Comparison of ENCODE assay signal across 13 cellular contexts in the genomic region with DNA sequence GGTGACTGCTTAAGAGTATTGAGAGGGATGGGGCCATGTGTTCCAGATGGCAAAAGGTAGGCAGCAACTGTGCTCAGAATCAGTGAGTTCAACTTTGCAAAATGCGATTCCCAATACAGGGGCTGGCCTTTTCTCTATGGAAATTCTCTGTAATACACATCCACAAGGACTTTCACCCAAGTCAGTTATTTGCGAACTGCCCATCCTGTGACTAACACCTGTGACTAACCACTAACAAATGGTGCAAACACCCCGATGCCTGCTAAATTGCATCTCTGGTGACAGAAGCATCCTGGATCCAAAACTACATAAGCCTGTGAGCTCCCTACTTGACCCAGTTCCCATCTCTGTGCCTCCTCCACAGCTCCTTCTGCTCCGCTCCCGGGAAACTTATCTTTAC. TPM values are rescaled to one million over a fixed set of nuclear protein-coding genes. Genes with fewer than 3 reads are reported as not detected.
DNase-seq lines count a peak whose midpoint lies in the region; ATAC-seq, FAIRE-seq and TF ChIP-seq lines count a peak whose summit lies in the region.
"Had no signal": no experiment of that assay in that cellular context is flagged by ENCODE, and none has a peak within 500 bp of the region (broad histone marks: within the 10 kb centered on the region; RNA-seq: fewer than 3 reads in every experiment).

No MANE protein-coding gene starts in this region.

- peak overlapping the region; percentile 77 for H3K4me2 ChIP-seq in astrocyte (ENCODE audit: low read length)

- H3K36me3 ChIP-seq in astrocyte (ENCODE audit: insufficient read depth, low read length) (no peaks in the 10 kb centered on the region), H7 (replicated peaks; ENCODE audit: control insufficient read depth, insufficient read depth, low read length) (no peaks in the 10 kb centered on the region)

- H3K4me1 Mint-ChIP-seq in astrocyte (ENCODE audit: low read depth, unreplicated experiment): peaks cover 26% of the 10 kb centered on the region

- H3K4me3 ChIP-seq in astrocyte (ENCODE audit: insufficient read depth, low read depth, low read length): peak overlapping the region; percentile 19
- no peak overlapping the region for H3K4me3 ChIP-seq in H7 (ENCODE audit: insufficient read depth, low read depth, low read length)

- H4K20me1 ChIP-seq in astrocyte (ENCODE audit: insufficient read depth, low read length): peaks cover 5% of the 10 kb centered on the region

- peak; percentile 93 for FAIRE-seq in astrocyte (lab: Jason Lieb, UNC)
- FAIRE-seq in D721Med (lab: Jason Lieb, UNC): no peak

- H3K27me3 Mint-ChIP-seq in astrocyte (ENCODE audit: low read depth, unreplicated experiment): no peaks in the 10 kb centered on the region
- H3K27me3 Mint-ChIP-seq: CD4-positive, alpha-beta memory T cell had no signal

- no peak overlapping the region for H2AFZ ChIP-seq in astrocyte (ENCODE audit: low read depth, low read length)
- H2AFZ ChIP-seq: parathyroid adenoma had no signal

- H3K9me3 Mint-ChIP-seq in astrocyte (ENCODE audit: unreplicated experiment): no peaks in the 10 kb centered on the region

- ATAC-seq in HG03097 (IDR thresholded peaks at IDR 0.05; ENCODE audit: low FRiP score, unreplicated experiment): no peak

- H3K4me1 ChIP-seq in astrocyte (ENCODE audit: insufficient read depth, low read length): peaks cover 73% of the 10 kb centered on the region
- H3K4me1 ChIP-seq: parathyroid adenoma had no signal

- peak overlapping the region; percentile 80 for H3K27ac Mint-ChIP-seq in astrocyte (ENCODE audit: unreplicated experiment)
- H3K27ac Mint-ChIP-seq: CD4-positive, alpha-beta memory T cell had no signal

- H3K79me2 ChIP-seq in astrocyte (ENCODE audit: insufficient read depth, low read length): peaks cover 28% of the 10 kb centered on the region
- H3K79me2 ChIP-seq: parathyroid adenoma had no signal

- no peak overlapping the region for H3K4me3 Mint-ChIP-seq in astrocyte (ENCODE audit: unreplicated experiment)
- H3K4me3 Mint-ChIP-seq: CD4-positive, alpha-beta memory T cell had no signal

- H3K27me3 ChIP-seq in astrocyte (ENCODE audit: insufficient read depth, low read length) (no peaks in the 10 kb centered on the region), H7 (ENCODE audit: control insufficient read depth, insufficient read depth, low read length) (no peaks in the 10 kb centered on the region)

- DNase-seq in AG08396 (ENCODE audit: low spot score) (peak; percentile 42), HS-5 (ENCODE audit: low read depth) (peak; percentile 96), astrocyte (ENCODE audit: low read depth) (peak; percentile 84), kidney glomerular epithelial cell (lab: John Stamatoyannopoulos, UW) (peak; percentile 62), D721Med (ENCODE audit: insufficient read length, low spot score) (no peak), NCI-H2227 (lab: John Stamatoyannopoulos, UW; ENCODE audit: unreplicated experiment) (no peak), H7 (no peak)
- DNase-seq: CD4-positive, alpha-beta memory T cell; NCI-H446; SHP77; stimulated activated CD4-positive, alpha-beta T cell treated with anti-CD3 and anti-CD28 coated beads, Interleukin-1b, Interleukin-23, amount 100 ng/mL, for 48 hours had no signal

- TF ChIP-seq CTCF in astrocyte (IDR thresholded peaks at IDR 0.05; ENCODE audit: insufficient read depth, low read depth, low read length) (no peak), D721Med (IDR thresholded peaks at IDR 0.05; ENCODE audit: insufficient read depth, missing control alignments) (no peak)

- peak overlapping the region; percentile 83 for H3K27ac ChIP-seq in astrocyte (ENCODE audit: low read depth, low read length)
- H3K27ac ChIP-seq: parathyroid adenoma had no signal

- peaks cover 3% of the 10 kb centered on the region for H3K36me3 Mint-ChIP-seq in astrocyte (ENCODE audit: low read depth, unreplicated experiment)

- peak overlapping the region; percentile 60 for H3K9ac ChIP-seq in astrocyte (ENCODE audit: low read length)
- H3K9ac ChIP-seq: parathyroid adenoma had no signal

- no peaks in the 10 kb centered on the region for H3K9me3 ChIP-seq in astrocyte (ENCODE audit: insufficient read depth, low read depth, low read length)

RNA-seq across cellular contexts. Expression of a gene that starts 9.0 kb away (rescaled TPM):
- 0.17 and 0.23 TPM in 2 replicates for total RNA-seq in astrocyte
- 0.11 and 1.1 TPM in 2 replicates for total RNA-seq in H7 (2014; rRNA removed; shearing (Covaris generic))

RNA-seq across cellular contexts. Expression of a gene that starts 24.7 kb away (rescaled TPM):
- total RNA-seq in astrocyte: 1.9 and 2.6 TPM in 2 replicates
- 0.85 and 4.8 TPM in 2 replicates for total RNA-seq in H7 (2014; rRNA removed; shearing (Covaris generic))

RNA-seq across cellular contexts. Expression of a gene that starts 55.8 kb away (rescaled TPM):
- total RNA-seq in astrocyte: not detected in 2 replicates
- total RNA-seq in H7 (2014; rRNA removed; shearing (Covaris generic)): not detected in 2 replicates
- total RNA-seq: CD4-positive, alpha-beta memory T cell had no signal

Comparison
In these comparisons a context has a peak if more than half of its experiments do, and no peak if none do; other contexts are left out.
1. DNase-seq: peak in AG08396 (single experiment), HS-5 (single experiment), astrocyte (single experiment) and kidney glomerular epithelial cell (single experiment); none in D721Med (single experiment), NCI-H2227 (single experiment) and H7 (single experiment).